11 cellular contexts compared by ENCODE assay signal in genomic region chr11:119319136-119319701, GRCh38. TPM values are rescaled to one million over a fixed set of nuclear protein-coding genes. Genes with fewer than 3 reads are reported as not detected.
DNase-seq lines count a peak whose midpoint lies in the region; ATAC-seq lines count a peak whose summit lies in the region.
"Had no signal": no experiment of that assay in that cellular context is flagged by ENCODE, and none has a peak within 500 bp of the region (broad histone marks: within the 10 kb centered on the region; RNA-seq: fewer than 3 reads in every experiment).

No MANE protein-coding gene starts in this region.

- H3K4me3 ChIP-seq in iPS-18a (ENCODE audit: low read length), result peak overlapping the region; percentile 58
- H3K4me3 ChIP-seq: cardiac muscle cell had no signal

- H3K27ac ChIP-seq in iPS-18a (ENCODE audit: low read length), result no peak overlapping the region
- H3K27ac ChIP-seq: 22Rv1 had no signal

- CTCF ChIA-PET in T-cell (lab: Charles Lee), result interaction anchor here in 1 of 2 donors (1.0 kb wide), 1 partner anchor 11 kb away, joined by 3 read pairs; no protein-coding TSS in a partner anchor

- peaks cover 5 to 25% of the 10 kb centered on the region in 2 donors for H3K27me3 Mint-ChIP-seq in T-cell

- H3K27ac Mint-ChIP-seq in T-cell, result peak overlapping the region in 1 of 2 donors; percentile 44
- H3K27ac Mint-ChIP-seq in stimulated activated effector memory CD8-positive, alpha-beta T cell treated with anti-CD3 and anti-CD28 coated beads, Interleukin-12 subunit alpha, Interleukin-12 subunit beta, amount 100 ng/mL, for 72 hours, result peak overlapping the region; percentile 82

- peaks cover 43% of the 10 kb centered on the region for H3K4me1 ChIP-seq in iPS-18a (ENCODE audit: control insufficient read depth, low read depth, low read length)

- ATAC-seq in T-cell (replicated peaks in 1 of 4) (no peak), GM18873 (IDR thresholded peaks at IDR 0.05; ENCODE audit: low FRiP score, unreplicated experiment) (no peak)
- ATAC-seq in stimulated activated effector memory CD8-positive, alpha-beta T cell treated with anti-CD3 and anti-CD28 coated beads, Interleukin-12 subunit alpha, Interleukin-12 subunit beta, amount 100 ng/mL, for 72 hours, result no peak

- POLR2A ChIA-PET in T-cell (lab: Charles Lee), result no interaction called here

- DNase-seq in DMS53 (lab: John Stamatoyannopoulos, UW), result peak; percentile 42
- no peak for DNase-seq in DMS53 treated with DMSO at 0.1 percent for 48 hours (lab: John Stamatoyannopoulos, UW; ENCODE audit: unreplicated experiment)
- no peak for DNase-seq in T-cell
- no peak for DNase-seq in stimulated activated effector memory CD8-positive, alpha-beta T cell treated with anti-CD3 and anti-CD28 coated beads, Interleukin-12 subunit alpha, Interleukin-12 subunit beta, amount 100 ng/mL, for 72 hours (ENCODE audit: low spot score in 2 of 2)
- DNase-seq in SIG-M5 (lab: John Stamatoyannopoulos, UW), result no peak
- DNase-seq in AG20443 (ENCODE audit: low spot score), result no peak

- peaks cover 55% of the 10 kb centered on the region for H3K27me3 ChIP-seq in iPS-18a (ENCODE audit: control insufficient read depth, insufficient read depth, low read length)

- peaks cover 35 to 54% (median 37%) of the 10 kb centered on the region in 3 donors for H3K4me1 Mint-ChIP-seq in T-cell
- peaks cover 50% of the 10 kb centered on the region for H3K4me1 Mint-ChIP-seq in stimulated activated effector memory CD8-positive, alpha-beta T cell treated with anti-CD3 and anti-CD28 coated beads, Interleukin-12 subunit alpha, Interleukin-12 subunit beta, amount 100 ng/mL, for 72 hours

- H3K9ac ChIP-seq in iPS-18a (ENCODE audit: low read length), result no peak overlapping the region

- no peaks in the 10 kb centered on the region for H3K9me3 Mint-ChIP-seq in T-cell
- no peaks in the 10 kb centered on the region for H3K9me3 Mint-ChIP-seq in stimulated activated effector memory CD8-positive, alpha-beta T cell treated with anti-CD3 and anti-CD28 coated beads, Interleukin-12 subunit alpha, Interleukin-12 subunit beta, amount 100 ng/mL, for 72 hours

- H3K36me3 ChIP-seq in iPS-18a (ENCODE audit: control insufficient read depth, low read depth, low read length), result no peaks in the 10 kb centered on the region
- H3K36me3 ChIP-seq: cardiac muscle cell had no signal

- no peaks in the 10 kb centered on the region for H3K36me3 Mint-ChIP-seq in T-cell
- peaks cover 5% of the 10 kb centered on the region for H3K36me3 Mint-ChIP-seq in stimulated activated effector memory CD8-positive, alpha-beta T cell treated with anti-CD3 and anti-CD28 coated beads, Interleukin-12 subunit alpha, Interleukin-12 subunit beta, amount 100 ng/mL, for 72 hours

- H3K9me3 ChIP-seq in iPS-18a (ENCODE audit: control insufficient read depth, low read depth, low read length), result no peaks in the 10 kb centered on the region

- peak overlapping the region in 2 of 3 donors; percentile 2 to 70 for H3K4me3 Mint-ChIP-seq in T-cell
- H3K4me3 Mint-ChIP-seq in stimulated activated effector memory CD8-positive, alpha-beta T cell treated with anti-CD3 and anti-CD28 coated beads, Interleukin-12 subunit alpha, Interleukin-12 subunit beta, amount 100 ng/mL, for 72 hours, result peak overlapping the region; percentile 82

RNA-seq across cellular contexts. Expression of gene MCAM, which starts 2.3 kb away (rescaled TPM):
- total RNA-seq in T-cell, result 10 to 100 TPM in 1 of 5 donors, 1 to 10 TPM in 1, under 1 TPM in 3; 0.50 to 10.2 (median 0.76) TPM

RNA-seq across cellular contexts. Expression of gene RNF26, which starts 15.1 kb away (rescaled TPM):
- total RNA-seq in T-cell, result 10 to 100 TPM; 18.4 to 21.4 (median 20.3) TPM

RNA-seq across cellular contexts. Expression of gene C1QTNF5, which starts 21.5 kb away (rescaled TPM):
- total RNA-seq in T-cell, result not detected
- total RNA-seq: T-helper 1 cell treated with Interleukin-12 subunit alpha and Interleukin-12 subunit beta and Interleukin-4 antibody, amounts not matched to agents 30 ng/mL and 1 ng/mL, for 36 hours had no signal

RNA-seq across cellular contexts. Expression of gene MFRP, which starts 27.3 kb away (rescaled TPM):
- not detected for total RNA-seq in T-cell
- total RNA-seq: cardiac muscle cell; T-helper 1 cell treated with Interleukin-12 subunit alpha and Interleukin-12 subunit beta and Interleukin-4 antibody, amounts not matched to agents 30 ng/mL and 1 ng/mL, for 36 hours had no signal
